Comparison of ENCODE assay signal across 13 cellular contexts in the genomic region with DNA sequence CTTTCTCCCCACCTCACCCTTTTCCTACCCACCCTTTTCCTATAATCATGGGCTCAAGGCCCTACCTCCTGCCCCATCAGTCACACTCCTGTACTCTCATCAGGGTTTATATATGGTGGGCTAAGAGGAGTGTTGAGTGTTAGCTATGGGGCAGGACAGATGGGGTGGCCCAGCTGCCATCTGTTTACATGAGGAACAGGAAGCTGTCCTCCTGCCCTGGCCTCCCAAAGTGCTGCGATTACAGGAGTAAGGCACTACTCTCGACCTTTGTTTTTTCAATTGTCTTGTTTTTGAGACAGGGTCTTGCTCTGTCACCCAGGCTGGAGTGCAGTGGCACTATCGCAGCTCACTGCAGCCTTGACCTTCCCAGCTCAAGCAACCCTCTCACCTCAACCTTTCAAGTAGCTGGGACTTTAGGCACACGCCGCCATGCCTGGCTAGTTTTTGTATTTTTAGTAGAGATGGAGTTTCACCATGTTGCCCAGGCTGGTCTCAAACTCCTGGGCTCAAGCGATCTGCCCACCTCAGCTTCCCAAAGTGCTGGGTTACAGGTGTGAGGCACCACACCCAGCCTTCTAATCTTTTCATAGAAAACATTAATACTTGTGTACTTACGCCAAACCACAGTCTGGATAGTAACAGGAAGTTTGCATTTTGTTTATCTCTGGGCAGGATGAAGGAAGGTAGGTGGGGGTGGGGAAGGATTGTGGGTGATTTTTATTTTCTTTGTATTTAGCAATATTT. TPM values are rescaled to one million over a fixed set of nuclear protein-coding genes. Genes with fewer than 3 reads are reported as not detected.
DNase-seq lines count a peak whose midpoint lies in the region; ATAC-seq, FAIRE-seq and TF ChIP-seq lines count a peak whose summit lies in the region.
"Had no signal": no experiment of that assay in that cellular context is flagged by ENCODE, and none has a peak within 500 bp of the region (broad histone marks: within the 10 kb centered on the region; RNA-seq: fewer than 3 reads in every experiment).

No MANE protein-coding gene starts in this region.

- no peaks in the 10 kb centered on the region for H3K9me2 ChIP-seq in Loucy (replicated peaks; ENCODE audit: low read depth, low read length)

- no peak for TF ChIP-seq POLR2A in K562 (conservative IDR thresholded peaks at IDR 0.05)

- DNase-seq in DMS 273 treated with DMSO at 0.1 percent for 48 hours (lab: John Stamatoyannopoulos, UW) (peak; percentile 22), K562 (ENCODE audit: extremely low read depth in 1 of 4, low spot score in 3 of 4) (no peak), neural progenitor cell (ENCODE audit: low spot score) (no peak), activated gamma-delta T cell treated with Interleukin-2 at 50 U/mL for 16 hours (no peak), cerebellar cortex (ENCODE audit: low spot score) (no peak)
- DNase-seq: anterior cingulate cortex, GDM1, HCEC 1CT, WERI-Rb-1 had no signal

- TF ChIP-seq CTCF in Loucy (conservative IDR thresholded peaks at IDR 0.05; ENCODE audit: low read length) (no peak), K562 (IDR thresholded peaks at IDR 0.05 in 2 of 3, conservative IDR thresholded peaks at IDR 0.05 in 1 of 3; ENCODE audit: insufficient read depth in 2 of 3, low read depth in 1 of 3, low read length in 3 of 3) (no peak), neural progenitor cell (IDR thresholded peaks at IDR 0.05) (no peak)

- no peak for ATAC-seq in K562
- ATAC-seq in HG02973 (IDR thresholded peaks at IDR 0.05; ENCODE audit: unreplicated experiment) = no peak

- peak overlapping the region; percentile 81 for H3K4me3 Mint-ChIP-seq in neural progenitor cell

- no peaks in the 10 kb centered on the region for H3K9me3 ChIP-seq in Loucy (ENCODE audit: insufficient read depth, low read depth, low read length)
- H3K9me3 ChIP-seq in K562 (replicated peaks; ENCODE audit: control insufficient read depth, insufficient read depth, low read depth, low read length) = no peaks in the 10 kb centered on the region
- no peaks in the 10 kb centered on the region for H3K9me3 ChIP-seq in neural progenitor cell (ENCODE audit: low read depth)
- H3K9me3 ChIP-seq: esophagus muscularis mucosa had no signal

- H3K27ac Mint-ChIP-seq in neural progenitor cell = no peak overlapping the region

- in situ Hi-C loops in K562 (cut with MboI) = loop anchor here (5.0 to 25.0 kb wide), 2 partner anchors 141 to 196 kb away; a partner anchor contains a TSS

- TSS peak; percentile 49 for BruUV-seq in K562 (replicated peaks; lab: Mats Ljungman, UMichigan)

- H4K20me1 ChIP-seq in Loucy (ENCODE audit: insufficient read depth, low read length, poor library complexity, severe bottlenecking) = peaks cover 6% of the 10 kb centered on the region
- H4K20me1 ChIP-seq in K562 (replicated peaks; ENCODE audit: control insufficient read depth, insufficient read depth, low read length) = peaks cover 16% of the 10 kb centered on the region
- peaks cover 52% of the 10 kb centered on the region for H4K20me1 ChIP-seq in neural progenitor cell (ENCODE audit: low read depth)

- peaks cover 10% of the 10 kb centered on the region for H3K4me1 Mint-ChIP-seq in neural progenitor cell

- H3K27ac ChIP-seq in K562 (ENCODE audit: extremely low read depth, low read depth, low read length) (no peak overlapping the region), neural progenitor cell (no peak overlapping the region)
- H3K27ac ChIP-seq: WERI-Rb-1 had no signal

- H3K27me3 ChIP-seq in Loucy (ENCODE audit: insufficient read depth, low read length, poor library complexity, severe bottlenecking) = no peaks in the 10 kb centered on the region
- no peaks in the 10 kb centered on the region for H3K27me3 ChIP-seq in K562 (ENCODE audit: control insufficient read depth in 2 of 2, insufficient read depth in 2 of 2, low read length in 2 of 2)
- peaks cover 100% of the 10 kb centered on the region for H3K27me3 ChIP-seq in neural progenitor cell

- H2AFZ ChIP-seq in Loucy (ENCODE audit: low read length) (no peak overlapping the region), K562 (ENCODE audit: low read depth, low read length) (no peak overlapping the region), neural progenitor cell (replicated peaks) (no peak overlapping the region)

- H3K36me3 ChIP-seq in Loucy (ENCODE audit: insufficient read depth, low read length) = no peaks in the 10 kb centered on the region
- peaks cover 4% of the 10 kb centered on the region; the same call in 1 of the 3 replicates for H3K36me3 ChIP-seq in K562 (ENCODE audit: control insufficient read depth, insufficient read depth, low read length)
- H3K36me3 ChIP-seq in neural progenitor cell = no peaks in the 10 kb centered on the region
- H3K36me3 ChIP-seq: esophagus muscularis mucosa, WERI-Rb-1 had no signal

- H3K4me3 ChIP-seq in Loucy (ENCODE audit: low read length, poor library complexity, severe bottlenecking) = peak overlapping the region; percentile 89
- H3K4me3 ChIP-seq in K562 = 0 out of 2 replicates have a peak overlapping the region, but pooled peaks have one; percentile 73
- H3K4me3 ChIP-seq in neural progenitor cell = no peak overlapping the region

- H3K4me2 ChIP-seq in Loucy (ENCODE audit: low read depth, low read length, poor library complexity, severe bottlenecking) = peak overlapping the region; percentile 84
- H3K4me2 ChIP-seq in K562 (ENCODE audit: insufficient read depth, low read length) = 0 out of 2 replicates have a peak overlapping the region, but pooled peaks have one; percentile 87
- no peak overlapping the region for H3K4me2 ChIP-seq in neural progenitor cell

- H3K9me3 Mint-ChIP-seq in neural progenitor cell = no peaks in the 10 kb centered on the region

- CTCF ChIA-PET in K562 (lab: Yijun Ruan, JAX; ENCODE audit: low intra/inter-chr PET ratio) = no interaction called here

- H3K79me2 ChIP-seq in Loucy (ENCODE audit: insufficient read depth, low read length) = peaks cover 5% of the 10 kb centered on the region; the same call in 1 of the 2 replicates
- H3K79me2 ChIP-seq in K562 (ENCODE audit: control insufficient read depth, insufficient read depth, low read length) = peaks cover 28% of the 10 kb centered on the region
- no peaks in the 10 kb centered on the region for H3K79me2 ChIP-seq in neural progenitor cell (ENCODE audit: low read depth)

- no peaks in the 10 kb centered on the region for H3K9me1 ChIP-seq in K562 (ENCODE audit: control insufficient read depth, insufficient read depth, low read length)

- no peak; the same call in 1 of the 2 replicates for TF ChIP-seq EP300 in K562 (IDR thresholded peaks at IDR 0.05; ENCODE audit: low read length)

- peaks cover 82% of the 10 kb centered on the region for H3K27me3 Mint-ChIP-seq in neural progenitor cell (ENCODE audit: insufficient read depth, low read depth)

- peaks cover 14% of the 10 kb centered on the region for H3K4me1 ChIP-seq in Loucy (ENCODE audit: insufficient read depth, low read length, poor library complexity, severe bottlenecking)
- H3K4me1 ChIP-seq in K562 (replicated peaks in 1 of 2; ENCODE audit: control insufficient read depth in 2 of 2, insufficient read depth in 2 of 2, low read length in 2 of 2) = peaks cover 20 to 62% of the 10 kb centered on the region in 2 experiments
- H3K4me1 ChIP-seq in neural progenitor cell = peaks cover 6% of the 10 kb centered on the region

- no peak for TF ChIP-seq RAD21 in K562 (CRISPR knock-in tag; conservative IDR thresholded peaks at IDR 0.05 in 1 of 2, IDR thresholded peaks at IDR 0.05 in 1 of 2)

- H3K9ac ChIP-seq in Loucy (ENCODE audit: low read depth, low read length, poor library complexity, severe bottlenecking) (peak overlapping the region; percentile 83), K562 (ENCODE audit: insufficient read depth in 1 of 2, low read depth in 2 of 2, low read length in 2 of 2) (no peak overlapping the region), neural progenitor cell (no peak overlapping the region)

- intact Hi-C loops in K562 (cut with micrococcal nuclease) = loop anchor here (2.0 to 5.0 kb wide), 2 partner anchors 181 to 203 kb away; no protein-coding TSS in a partner anchor

- H3F3A ChIP-seq in Loucy (ENCODE audit: low read depth) = no peaks in the 10 kb centered on the region
- peaks cover 23% of the 10 kb centered on the region for H3F3A ChIP-seq in neural progenitor cell (ENCODE audit: low read depth)

- 42% methylated on average over 7 of the region's 7 CpGs for WGBS in K562 (ENCODE audit: insufficient coverage, low coverage, missing lambda C conversion rate)

- H3K36me3 Mint-ChIP-seq in neural progenitor cell = no peaks in the 10 kb centered on the region

- no peak for FAIRE-seq in K562 (lab: Jason Lieb, UNC)
- FAIRE-seq: RCC 7860 had no signal

- POLR2A ChIA-PET in K562 (lab: Yijun Ruan, JAX) = interaction anchor here (0.6 to 1.6 kb wide), 2 partner anchors 22 to 32 kb away, joined by 4 read pairs; a partner anchor contains a TSS

RNA-seq across cellular contexts. Expression of a gene that starts 1.6 kb away (rescaled TPM):
- 5.6 and 25.1 TPM in 2 replicates for total RNA-seq in K562 (2011; cell fraction: chromatin; rRNA removed; ENCODE audit: low replicate concordance)
- 16.8 and 18.2 TPM in 2 replicates for total RNA-seq in K562 (2011; cell fraction: nucleolus; rRNA removed)
- 10.2 and 12.4 TPM in 2 replicates for total RNA-seq in K562 (2011; cell fraction: nucleoplasm; rRNA removed)
- total RNA-seq in K562 (2014; rRNA removed) (11.9 and 18.0 TPM in 2 replicates), K562 (2014; rRNA removed; fragmentation: Illumina TruSeq; extraction: Trizol) (2.9 and 3.0 TPM in 2 replicates), K562 (2015; rRNA removed; fragmentation: Illumina TruSeq; extraction: Trizol) (5.4 and 5.6 TPM in 2 replicates), K562 (2021) (11.8 and 12.2 TPM in 2 replicates), neural progenitor cell (ENCODE audit: low replicate concordance) (0.25 and 0.30 TPM in 2 replicates)
- polyA plus RNA-seq in K562 (2011; rRNA removed) (8.3 and 8.8 TPM in 2 replicates), K562 (2014; fragmentation: Illumina TruSeq; extraction: Trizol) (3.0 and 5.2 TPM in 2 replicates), K562 (2014; fragmentation: Nextera tagmentation; extraction: Ambion mirVana) (1 to 10 TPM in 1 of 2 experiments, under 1 TPM in 1; 0.76 to 1.7 TPM), K562 (2014; rRNA removed) (14.6 and 17.1 TPM in 2 replicates)
- polyA plus RNA-seq in K562 (2011; cell fraction: cytosol; rRNA removed) = 9.2 and 19.6 TPM in 2 replicates
- 21.1 and 36.4 TPM in 2 replicates for polyA plus RNA-seq in K562 (2011; cell fraction: nucleus; rRNA removed)
- polyA plus RNA-seq in K562 (2012) = 13.6 and 18.6 TPM in 2 replicates
- polyA minus RNA-seq in K562 (2011; rRNA and poly(A)+ RNA removed) = 0.69 and 1.9 TPM in 2 replicates
- polyA minus RNA-seq in K562 (2011; cell fraction: cytosol; rRNA and poly(A)+ RNA removed) = 4.7 and 4.9 TPM in 2 replicates
- polyA minus RNA-seq in K562 (2011; cell fraction: nucleus; rRNA and poly(A)+ RNA removed) = 4.3 and 5.3 TPM in 2 replicates

RNA-seq across cellular contexts. Expression of a gene that starts 1.7 kb away (rescaled TPM):
- 108 and 283 TPM in 2 replicates for total RNA-seq in K562 (2011; cell fraction: chromatin; rRNA removed; ENCODE audit: low replicate concordance)
- 168 and 184 TPM in 2 replicates for total RNA-seq in K562 (2011; cell fraction: nucleolus; rRNA removed)
- 119 and 131 TPM in 2 replicates for total RNA-seq in K562 (2011; cell fraction: nucleoplasm; rRNA removed)
- total RNA-seq in K562 (2014; rRNA removed) = 12.5 and 14.5 TPM in 2 replicates
- total RNA-seq in K562 (2014; rRNA removed; fragmentation: Illumina TruSeq; extraction: Trizol) = 4.0 and 4.7 TPM in 2 replicates
- 5.4 and 5.8 TPM in 2 replicates for total RNA-seq in K562 (2015; rRNA removed; fragmentation: Illumina TruSeq; extraction: Trizol)
- 17.6 and 22.1 TPM in 2 replicates for total RNA-seq in K562 (2021)
- 10.9 and 18.2 TPM in 2 replicates for polyA plus RNA-seq in K562 (2011; rRNA removed)
- polyA plus RNA-seq in K562 (2011; cell fraction: cytosol; rRNA removed) = 11.7 and 21.7 TPM in 2 replicates
- 80.6 and 125 TPM in 2 replicates for polyA plus RNA-seq in K562 (2011; cell fraction: nucleus; rRNA removed)
- 12.5 and 25.8 TPM in 2 replicates for polyA plus RNA-seq in K562 (2012)
- polyA plus RNA-seq in K562 (2014; fragmentation: Illumina TruSeq; extraction: Trizol) = 4.4 and 7.4 TPM in 2 replicates
- under 1 TPM in 1 of 2 experiments, not detected in 1; 0.08 TPM for polyA plus RNA-seq in K562 (2014; fragmentation: Nextera tagmentation; extraction: Ambion mirVana)
- 28.2 and 28.8 TPM in 2 replicates for polyA plus RNA-seq in K562 (2014; rRNA removed)
- 2.8 and 5.3 TPM in 2 replicates for polyA minus RNA-seq in K562 (2011; rRNA and poly(A)+ RNA removed)
- 4.2 and 5.6 TPM in 2 replicates for polyA minus RNA-seq in K562 (2011; cell fraction: cytosol; rRNA and poly(A)+ RNA removed)
- 22.2 and 24.5 TPM in 2 replicates for polyA minus RNA-seq in K562 (2011; cell fraction: nucleus; rRNA and poly(A)+ RNA removed)
- not detected in 2 replicates for total RNA-seq in neural progenitor cell (ENCODE audit: low replicate concordance)

RNA-seq across cellular contexts. Expression of a gene that starts 6.5 kb away (rescaled TPM):
- 143 and 358 TPM in 2 replicates for total RNA-seq in K562 (2011; cell fraction: chromatin; rRNA removed; ENCODE audit: low replicate concordance)
- 185 and 204 TPM in 2 replicates for total RNA-seq in K562 (2011; cell fraction: nucleolus; rRNA removed)
- 149 and 156 TPM in 2 replicates for total RNA-seq in K562 (2011; cell fraction: nucleoplasm; rRNA removed)
- 8.3 and 13.2 TPM in 2 replicates for total RNA-seq in K562 (2014; rRNA removed)
- total RNA-seq in K562 (2014; rRNA removed; fragmentation: Illumina TruSeq; extraction: Trizol) = 3.4 and 5.3 TPM in 2 replicates
- 9.7 and 9.8 TPM in 2 replicates for total RNA-seq in K562 (2015; rRNA removed; fragmentation: Illumina TruSeq; extraction: Trizol)
- total RNA-seq in K562 (2021) = 22.6 and 25.2 TPM in 2 replicates
- 7.3 and 19.2 TPM in 2 replicates for polyA plus RNA-seq in K562 (2011; rRNA removed)
- 8.5 and 10.2 TPM in 2 replicates for polyA plus RNA-seq in K562 (2011; cell fraction: cytosol; rRNA removed)
- polyA plus RNA-seq in K562 (2011; cell fraction: nucleus; rRNA removed) = 197 and 252 TPM in 2 replicates
- 28.8 and 44.0 TPM in 2 replicates for polyA plus RNA-seq in K562 (2012)
- polyA plus RNA-seq in K562 (2014; fragmentation: Illumina TruSeq; extraction: Trizol) = 9.2 and 12.8 TPM in 2 replicates
- under 1 TPM in 1 of 2 experiments, not detected in 1; 0.50 TPM for polyA plus RNA-seq in K562 (2014; fragmentation: Nextera tagmentation; extraction: Ambion mirVana)
- 21.4 and 35.4 TPM in 2 replicates for polyA plus RNA-seq in K562 (2014; rRNA removed)
- 1.5 and 4.8 TPM in 2 replicates for polyA minus RNA-seq in K562 (2011; rRNA and poly(A)+ RNA removed)
- polyA minus RNA-seq in K562 (2011; cell fraction: cytosol; rRNA and poly(A)+ RNA removed) = 3.6 and 5.6 TPM in 2 replicates
- polyA minus RNA-seq in K562 (2011; cell fraction: nucleus; rRNA and poly(A)+ RNA removed) = 25.0 and 38.5 TPM in 2 replicates
- 1.0 TPM in 1 of 2 replicates, not detected in the other for total RNA-seq in neural progenitor cell (ENCODE audit: low replicate concordance)

RNA-seq across cellular contexts. Expression of a gene that starts 7.3 kb away (rescaled TPM):
- 3.8 and 8.9 TPM in 2 replicates for total RNA-seq in K562 (2011; cell fraction: chromatin; rRNA removed; ENCODE audit: low replicate concordance)
- 5.1 and 5.7 TPM in 2 replicates for total RNA-seq in K562 (2011; cell fraction: nucleolus; rRNA removed)
- total RNA-seq in K562 (2011; cell fraction: nucleoplasm; rRNA removed) = 3.6 and 4.6 TPM in 2 replicates
- total RNA-seq in K562 (2014; rRNA removed) (0.91 and 2.1 TPM in 2 replicates), K562 (2014; rRNA removed; fragmentation: Illumina TruSeq; extraction: Trizol) (0.67 and 0.91 TPM in 2 replicates), K562 (2015; rRNA removed; fragmentation: Illumina TruSeq; extraction: Trizol) (1.1 TPM in 2 replicates), K562 (2021) (1.5 and 1.8 TPM in 2 replicates), neural progenitor cell (ENCODE audit: low replicate concordance) (2.6 and 5.9 TPM in 2 replicates)
- polyA plus RNA-seq in K562 (2011; rRNA removed) (1.5 TPM in 2 replicates), K562 (2014; fragmentation: Illumina TruSeq; extraction: Trizol) (0.90 and 1.1 TPM in 2 replicates), K562 (2014; fragmentation: Nextera tagmentation; extraction: Ambion mirVana) (under 1 TPM in 1 of 2 experiments, not detected in 1; 0.01 TPM), K562 (2014; rRNA removed) (1.6 TPM in 2 replicates)
- polyA plus RNA-seq in K562 (2011; cell fraction: cytosol; rRNA removed) = 2.2 and 3.4 TPM in 2 replicates
- 5.1 and 5.6 TPM in 2 replicates for polyA plus RNA-seq in K562 (2011; cell fraction: nucleus; rRNA removed)
- polyA plus RNA-seq in K562 (2012) = 1.1 and 3.5 TPM in 2 replicates
- polyA minus RNA-seq in K562 (2011; rRNA and poly(A)+ RNA removed) = 0.72 and 1.4 TPM in 2 replicates
- polyA minus RNA-seq in K562 (2011; cell fraction: cytosol; rRNA and poly(A)+ RNA removed) = 1.0 and 1.5 TPM in 2 replicates
- polyA minus RNA-seq in K562 (2011; cell fraction: nucleus; rRNA and poly(A)+ RNA removed) = 1.6 and 1.8 TPM in 2 replicates

RNA-seq across cellular contexts. Expression of a gene that starts 12.3 kb away (rescaled TPM):
- total RNA-seq in K562 (2011; cell fraction: chromatin; rRNA removed; ENCODE audit: low replicate concordance) = 81.0 and 88.7 TPM in 2 replicates
- 34.7 and 39.7 TPM in 2 replicates for total RNA-seq in K562 (2011; cell fraction: nucleolus; rRNA removed)
- 64.6 and 93.4 TPM in 2 replicates for total RNA-seq in K562 (2011; cell fraction: nucleoplasm; rRNA removed)
- total RNA-seq in K562 (2014; rRNA removed) = 5.4 and 8.3 TPM in 2 replicates
- 3.4 and 4.3 TPM in 2 replicates for total RNA-seq in K562 (2014; rRNA removed; fragmentation: Illumina TruSeq; extraction: Trizol)
- 4.1 and 5.0 TPM in 2 replicates for total RNA-seq in K562 (2015; rRNA removed; fragmentation: Illumina TruSeq; extraction: Trizol)
- 7.0 and 9.3 TPM in 2 replicates for total RNA-seq in K562 (2021)
- polyA plus RNA-seq in K562 (2011; rRNA removed) = 8.4 and 13.5 TPM in 2 replicates
- polyA plus RNA-seq in K562 (2011; cell fraction: cytosol; rRNA removed) = 5.8 and 7.2 TPM in 2 replicates
- polyA plus RNA-seq in K562 (2011; cell fraction: nucleus; rRNA removed) = 50.0 and 53.8 TPM in 2 replicates
- 19.1 and 59.4 TPM in 2 replicates for polyA plus RNA-seq in K562 (2012)
- 7.6 and 8.2 TPM in 2 replicates for polyA plus RNA-seq in K562 (2014; fragmentation: Illumina TruSeq; extraction: Trizol)
- polyA plus RNA-seq in K562 (2014; fragmentation: Nextera tagmentation; extraction: Ambion mirVana) = under 1 TPM; 0.45 to 0.69 TPM
- polyA plus RNA-seq in K562 (2014; rRNA removed) = 12.2 and 14.0 TPM in 2 replicates
- polyA minus RNA-seq in K562 (2011; rRNA and poly(A)+ RNA removed) = 3.4 and 5.6 TPM in 2 replicates
- 1.9 and 2.5 TPM in 2 replicates for polyA minus RNA-seq in K562 (2011; cell fraction: cytosol; rRNA and poly(A)+ RNA removed)
- polyA minus RNA-seq in K562 (2011; cell fraction: nucleus; rRNA and poly(A)+ RNA removed) = 5.4 and 10.3 TPM in 2 replicates
- total RNA-seq in neural progenitor cell (ENCODE audit: low replicate concordance) = 0.37 and 5.5 TPM in 2 replicates
